ENCODE assay signal across 16 cellular contexts in genomic region chr11:68136866-68137265, GRCh38. TPM values are rescaled to one million over a fixed set of nuclear protein-coding genes. Genes with fewer than 3 reads are reported as not detected.
DNase-seq lines count a peak whose midpoint lies in the region; ATAC-seq, FAIRE-seq and TF ChIP-seq lines count a peak whose summit lies in the region.
"Had no signal": no experiment of that assay in that cellular context is flagged by ENCODE, and none has a peak within 500 bp of the region (broad histone marks: within the 10 kb centered on the region; RNA-seq: fewer than 3 reads in every experiment).

No MANE protein-coding gene starts in this region.

- ATAC-seq in K562 (no peak), mucosa of descending colon (peak; percentile 50), HG03135 (IDR thresholded peaks at IDR 0.05; ENCODE audit: unreplicated experiment) (no peak), HG03097 (IDR thresholded peaks at IDR 0.05; ENCODE audit: low FRiP score, unreplicated experiment) (no peak)
- ATAC-seq: CD8-positive, alpha-beta T cell; HCT116 had no signal

- no peaks in the 10 kb centered on the region for H3K9me1 ChIP-seq in K562 (ENCODE audit: control insufficient read depth, insufficient read depth, low read length)

- CTCF ChIA-PET in Caco-2 (lab: Charles Lee): interaction anchor here (2.2 kb wide), 1 partner anchor 8 kb away, joined by 9 read pairs; no protein-coding TSS in a partner anchor
- CTCF ChIA-PET in K562 (lab: Yijun Ruan, JAX; ENCODE audit: low intra/inter-chr PET ratio): no interaction called here

- peaks cover 34% of the 10 kb centered on the region for H3K9me3 Mint-ChIP-seq in Caco-2 (ENCODE audit: unreplicated experiment)

- H3K27ac Mint-ChIP-seq in Caco-2 (ENCODE audit: unreplicated experiment): peak overlapping the region; percentile 86
- H3K27ac Mint-ChIP-seq: CD8-positive, alpha-beta T cell had no signal

- peak in 1 of 2 experiments; percentile 31 for DNase-seq in Caco-2
- no peak for DNase-seq in K562 (ENCODE audit: extremely low read depth in 1 of 4, low spot score in 3 of 4)
- DNase-seq in mucosa of descending colon: peak in 1 of 3 donors; percentile 12
- peak; percentile 20 for DNase-seq in stomach
- DNase-seq in Kasumi-1 (lab: John Stamatoyannopoulos, UW): no peak
- no peak for DNase-seq in NCI-H187 (lab: John Stamatoyannopoulos, UW)
- DNase-seq: BE2C; Calu3; CD8-positive, alpha-beta T cell; DMS 273 treated with DMSO at 0.1 percent for 48 hours had no signal

- no peaks in the 10 kb centered on the region for H3K27me3 Mint-ChIP-seq in Caco-2 (ENCODE audit: insufficient read depth, unreplicated experiment)

- H3K36me3 ChIP-seq in Caco-2 (ENCODE audit: control insufficient read depth, insufficient read depth, low read length): 0 out of 2 replicates have a peak, but pooled peaks cover 2% of the 10 kb centered on the region
- no peaks in the 10 kb centered on the region for H3K36me3 ChIP-seq in K562 (ENCODE audit: control insufficient read depth, insufficient read depth, low read length)
- no peaks in the 10 kb centered on the region for H3K36me3 ChIP-seq in mucosa of descending colon (ENCODE audit: low read depth)
- no peaks in the 10 kb centered on the region for H3K36me3 ChIP-seq in stomach
- H3K36me3 ChIP-seq: BE2C had no signal

- TF ChIP-seq CTCF in Caco-2 (IDR thresholded peaks at IDR 0.05; ENCODE audit: insufficient read depth in 1 of 2, low read depth in 1 of 2, low read length in 1 of 2, severe bottlenecking in 1 of 2, unreplicated experiment in 1 of 2) (no peak), K562 (IDR thresholded peaks at IDR 0.05 in 2 of 3, conservative IDR thresholded peaks at IDR 0.05 in 1 of 3; ENCODE audit: insufficient read depth in 2 of 3, low read depth in 1 of 3, low read length in 3 of 3) (no peak), mucosa of descending colon (IDR thresholded peaks at IDR 0.05) (no peak), stomach (IDR thresholded peaks at IDR 0.05) (no peak)

- in situ Hi-C loops in K562 (cut with MboI): no loop called here

- peaks cover 10% of the 10 kb centered on the region for H3K4me1 ChIP-seq in Caco-2
- peaks cover 7 to 8% of the 10 kb centered on the region in 2 experiments; a peak in 4 of 5 replicates for H3K4me1 ChIP-seq in K562 (replicated peaks in 1 of 2; ENCODE audit: control insufficient read depth in 2 of 2, insufficient read depth in 2 of 2, low read length in 2 of 2)
- peaks cover 6% of the 10 kb centered on the region for H3K4me1 ChIP-seq in mucosa of descending colon (ENCODE audit: low read depth)
- peaks cover 18 to 37% (median 35%) of the 10 kb centered on the region in 4 donors for H3K4me1 ChIP-seq in stomach

- peaks cover 34% of the 10 kb centered on the region for H3K9me3 ChIP-seq in Caco-2
- no peaks in the 10 kb centered on the region for H3K9me3 ChIP-seq in K562 (replicated peaks; ENCODE audit: control insufficient read depth, insufficient read depth, low read depth, low read length)
- H3K9me3 ChIP-seq in mucosa of descending colon: peaks cover 4% of the 10 kb centered on the region
- peaks cover 0 to 3% (median 0%) of the 10 kb centered on the region in 4 donors for H3K9me3 ChIP-seq in stomach
- H3K9me3 ChIP-seq: BE2C had no signal

- whole genome bisulfite sequencing in K562 (ENCODE audit: insufficient coverage, low coverage, missing lambda C conversion rate): 57% methylated on average over 8 of the region's 8 CpGs
- 70 to 79% (median 74%) methylated on average over 8 of the region's 8 CpGs for WGBS in stomach, 5 donors

- no peak overlapping the region for H3K9ac ChIP-seq in K562 (ENCODE audit: insufficient read depth in 1 of 2, low read depth in 2 of 2, low read length in 2 of 2)

- TF ChIP-seq EP300 in K562 (IDR thresholded peaks at IDR 0.05; ENCODE audit: low read length) (no peak), stomach (IDR thresholded peaks at IDR 0.05) (no peak)

- H2AFZ ChIP-seq in K562 (ENCODE audit: low read depth, low read length): peak overlapping the region; percentile 73

- peaks cover 13% of the 10 kb centered on the region for H3K4me1 Mint-ChIP-seq in Caco-2 (ENCODE audit: low read depth, unreplicated experiment)

- peaks cover 41% of the 10 kb centered on the region for H3K36me3 Mint-ChIP-seq in Caco-2 (ENCODE audit: insufficient read depth, unreplicated experiment)

- no TSS peak for BruUV-seq in Caco-2 (replicated peaks; lab: Mats Ljungman, UMichigan)
- BruUV-seq in K562 (replicated peaks; lab: Mats Ljungman, UMichigan): no TSS peak

- POLR2A ChIA-PET in Caco-2 (lab: Charles Lee) (no interaction called here), K562 (lab: Yijun Ruan, JAX) (interaction anchor here (1.6 kb wide), 1 partner anchor 38 kb away, joined by 4 read pairs; no protein-coding TSS in a partner anchor)

- H3K27ac ChIP-seq in K562 (ENCODE audit: extremely low read depth, low read depth, low read length): no peak overlapping the region
- H3K27ac ChIP-seq in stomach: no peak overlapping the region

- no peaks in the 10 kb centered on the region for H3K79me2 ChIP-seq in K562 (ENCODE audit: control insufficient read depth, insufficient read depth, low read length)

- H3K4me3 ChIP-seq in Caco-2 (ENCODE audit: low read depth, low read length): no peak overlapping the region
- H3K4me3 ChIP-seq in K562: no peak overlapping the region
- no peak overlapping the region for H3K4me3 ChIP-seq in mucosa of descending colon
- no peak overlapping the region for H3K4me3 ChIP-seq in stomach

- peak overlapping the region; percentile 27 for H3K4me3 Mint-ChIP-seq in Caco-2 (ENCODE audit: unreplicated experiment)
- H3K4me3 Mint-ChIP-seq: CD14-positive monocyte; CD8-positive, alpha-beta T cell had no signal

- TF ChIP-seq RAD21 in K562 (CRISPR knock-in tag; conservative IDR thresholded peaks at IDR 0.05 in 1 of 2, IDR thresholded peaks at IDR 0.05 in 1 of 2): no peak

- no peaks in the 10 kb centered on the region for H4K20me1 ChIP-seq in K562 (replicated peaks; ENCODE audit: control insufficient read depth, insufficient read depth, low read length)

- TF ChIP-seq POLR2A in K562 (conservative IDR thresholded peaks at IDR 0.05) (no peak), stomach (IDR thresholded peaks at IDR 0.05) (no peak)

- intact Hi-C loops in Caco-2 (cut with micrococcal nuclease; ENCODE audit: unreplicated experiment): no loop called here
- intact Hi-C loops in K562 (cut with micrococcal nuclease): no loop called here
- intact Hi-C loops in mucosa of descending colon (cut with DNase I, micrococcal nuclease): no loop called here
- intact Hi-C loops in stomach (cut with DNase I; ENCODE audit: low total_unique reads): no loop called here

- FAIRE-seq in K562 (lab: Jason Lieb, UNC): no peak
- FAIRE-seq: A204.1, H54 had no signal

- no peak overlapping the region for H3K4me2 ChIP-seq in K562 (ENCODE audit: insufficient read depth, low read length)

- H3K27me3 ChIP-seq in Caco-2 (replicated peaks; ENCODE audit: control insufficient read depth, insufficient read depth, low read length) (no peaks in the 10 kb centered on the region), K562 (ENCODE audit: control insufficient read depth in 2 of 2, insufficient read depth in 2 of 2, low read length in 2 of 2) (no peaks in the 10 kb centered on the region), stomach (no peaks in the 10 kb centered on the region)
- H3K27me3 ChIP-seq: BE2C had no signal

TF ChIP-seq in K562, 482 proteins besides CTCF, POLR2A, EP300 and RAD21 (continues in another document):
- TF ChIP-seq PTRF (tag; IDR thresholded peaks at IDR 0.05) (no peak), ZBTB11 (CRISPR knock-in tag; IDR thresholded peaks at IDR 0.05) (no peak)

RNA-seq across cellular contexts. Expression of gene CHKA, which starts 15.7 kb away (rescaled TPM):
- 169 TPM in 2 replicates for total RNA-seq in Caco-2 (2022)
- total RNA-seq in K562 (2011; cell fraction: chromatin; rRNA removed; ENCODE audit: low replicate concordance): 73.9 and 131 TPM in 2 replicates
- 41.7 and 54.3 TPM in 2 replicates for total RNA-seq in K562 (2011; cell fraction: nucleolus; rRNA removed)
- total RNA-seq in K562 (2011; cell fraction: nucleoplasm; rRNA removed): 82.8 and 110 TPM in 2 replicates
- total RNA-seq in K562 (2014; rRNA removed): 30.2 and 41.1 TPM in 2 replicates
- 26.5 and 34.3 TPM in 2 replicates for total RNA-seq in K562 (2014; rRNA removed; fragmentation: Illumina TruSeq; extraction: Trizol)
- total RNA-seq in K562 (2015; rRNA removed; fragmentation: Illumina TruSeq; extraction: Trizol): 34.2 and 37.0 TPM in 2 replicates
- total RNA-seq in K562 (2021): 36.5 and 41.4 TPM in 2 replicates
- polyA plus RNA-seq in K562 (2011; rRNA removed): 21.1 and 24.3 TPM in 2 replicates
- polyA plus RNA-seq in K562 (2011; cell fraction: cytosol; rRNA removed): 14.9 and 18.8 TPM in 2 replicates
- 46.9 and 59.6 TPM in 2 replicates for polyA plus RNA-seq in K562 (2011; cell fraction: nucleus; rRNA removed)
- 24.3 and 24.8 TPM in 2 replicates for polyA plus RNA-seq in K562 (2012)
- polyA plus RNA-seq in K562 (2014; fragmentation: Illumina TruSeq; extraction: Trizol): 22.6 and 30.2 TPM in 2 replicates
- polyA plus RNA-seq in K562 (2014; fragmentation: Nextera tagmentation; extraction: Ambion mirVana): 1 to 10 TPM; 3.6 to 6.7 TPM
- polyA plus RNA-seq in K562 (2014; rRNA removed): 34.7 and 34.8 TPM in 2 replicates
- 30.6 and 34.6 TPM in 2 replicates for polyA minus RNA-seq in K562 (2011; rRNA and poly(A)+ RNA removed)
- polyA minus RNA-seq in K562 (2011; cell fraction: cytosol; rRNA and poly(A)+ RNA removed): 12.8 and 13.7 TPM in 2 replicates
- 15.5 and 26.4 TPM in 2 replicates for polyA minus RNA-seq in K562 (2011; cell fraction: nucleus; rRNA and poly(A)+ RNA removed)
- total RNA-seq in mucosa of descending colon: 10 to 100 TPM; 44.1 to 74.4 (median 58.5) TPM
- total RNA-seq in stomach: 100 to 1,000 TPM in 4 of 5 donors, 10 to 100 TPM in 1; 85.9 to 227 (median 147) TPM
- 10 to 100 TPM; 20.9 to 47.2 (median 36.7) TPM for polyA plus RNA-seq in stomach
